13 cellular contexts compared by ENCODE assay signal in the genomic region with DNA sequence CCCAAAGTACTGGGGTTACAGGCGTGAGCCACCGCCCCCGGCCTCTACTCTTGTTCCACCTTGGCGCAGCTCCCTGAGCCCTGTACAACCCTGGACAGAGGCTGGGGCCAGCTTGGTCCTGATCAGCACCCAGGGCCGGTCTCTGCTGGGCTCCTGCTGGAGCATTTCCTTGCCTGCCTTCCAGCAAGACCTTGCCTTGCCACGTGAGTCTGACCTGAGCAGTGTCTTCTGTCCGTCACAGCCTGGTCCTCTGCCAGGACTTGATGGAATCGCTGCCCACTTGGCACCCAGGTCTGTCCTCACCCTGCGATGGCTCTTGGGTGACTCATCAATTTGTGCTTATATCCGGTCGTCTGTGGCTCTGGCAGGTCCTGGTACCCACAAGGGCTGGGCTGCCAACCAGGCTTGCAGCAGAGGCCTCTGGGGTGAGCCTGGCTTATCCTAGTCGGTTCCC. TPM values are rescaled to one million over a fixed set of nuclear protein-coding genes. Genes with fewer than 3 reads are reported as not detected.
A peak's percentile ranks its signal among the peaks of the same experiment; 100 is the strongest.
DNase-seq lines count a peak whose midpoint lies in the region; ATAC-seq and TF ChIP-seq lines count a peak whose summit lies in the region.
"Had no signal": no experiment of that assay in that cellular context is flagged by ENCODE, and none has a peak within 500 bp of the region (broad histone marks: within the 10 kb centered on the region; RNA-seq: fewer than 3 reads in every experiment).

No MANE protein-coding gene starts in this region.

- DNase-seq in BE2C = peak; percentile 77
- DNase-seq in MG63 = peak; percentile 97
- peak; percentile 19 for DNase-seq in astrocyte of the spinal cord (ENCODE audit: low read depth, low spot score)
- peak; percentile 52 to 68 (median 58) for DNase-seq in right lobe of liver
- no peak for DNase-seq in putamen (ENCODE audit: low spot score)
- DNase-seq in G401 (ENCODE audit: low spot score) = no peak
- DNase-seq in NCI-H748 treated with DMSO at 0.1 percent for 48 hours (lab: John Stamatoyannopoulos, UW) = no peak
- no peak for DNase-seq in pons (ENCODE audit: low spot score)
- DNase-seq: activated CD4-positive, alpha-beta T cell treated with anti-CD3 and anti-CD28 coated beads for 1 hour; DMS 273 treated with DMSO at 0.1 percent for 48 hours; NCI-H2107; stimulated activated CD8-positive, alpha-beta memory T cell treated with anti-CD3 and anti-CD28 coated beads, Interleukin-4, amount 100 ng/mL, for 48 hours; upper lobe of right lung had no signal

- H3K36me3 ChIP-seq in BE2C (no peaks in the 10 kb centered on the region), MG63 (no peaks in the 10 kb centered on the region), right lobe of liver (no peaks in the 10 kb centered on the region)
- H3K36me3 ChIP-seq: upper lobe of right lung had no signal

- H3K4me1 ChIP-seq in BE2C (peaks cover 23% of the 10 kb centered on the region), right lobe of liver (no peaks in the 10 kb centered on the region)

- 50% methylated on average over 2 of the region's 12 CpGs for WGBS in right lobe of liver (ENCODE audit: insufficient coverage, low coverage, low lambda C conversion rate, missing lambda C conversion rate)

- no peak overlapping the region for H3K27ac ChIP-seq in right lobe of liver
- H3K27ac ChIP-seq: upper lobe of right lung had no signal

- in situ Hi-C loops in astrocyte of the spinal cord (cut with HindIII; ENCODE audit: low sequenced_read_pairs) = no loop called here
- in situ Hi-C loops in G401 (cut with HindIII; ENCODE audit: low sequenced_read_pairs) = no loop called here

- no peak overlapping the region for H3K4me3 ChIP-seq in BE2C (ENCODE audit: low read depth, low read length)
- no peak overlapping the region for H3K4me3 ChIP-seq in MG63
- H3K4me3 ChIP-seq in astrocyte of the spinal cord (ENCODE audit: low read depth, low read length) = no peak overlapping the region
- no peak overlapping the region for H3K4me3 ChIP-seq in right lobe of liver
- H3K4me3 ChIP-seq: upper lobe of right lung had no signal

- H3K9me3 ChIP-seq in BE2C (no peaks in the 10 kb centered on the region), MG63 (no peaks in the 10 kb centered on the region), right lobe of liver (no peaks in the 10 kb centered on the region)
- H3K9me3 ChIP-seq: upper lobe of right lung had no signal

- peak; percentile 50 to 78 (median 64) for ATAC-seq in right lobe of liver
- ATAC-seq: upper lobe of right lung had no signal

- TF ChIP-seq POLR2A in right lobe of liver (IDR thresholded peaks at IDR 0.05) = no peak

- intact Hi-C loops in right lobe of liver (cut with DNase I) = no loop called here

- H3K27me3 ChIP-seq in BE2C (no peaks in the 10 kb centered on the region), MG63 (no peaks in the 10 kb centered on the region), right lobe of liver (no peaks in the 10 kb centered on the region)
- H3K27me3 ChIP-seq: upper lobe of right lung had no signal

- no peak for TF ChIP-seq CTCF in BE2C (IDR thresholded peaks at IDR 0.05; ENCODE audit: low read depth, low read length)
- no peak for TF ChIP-seq CTCF in astrocyte of the spinal cord (IDR thresholded peaks at IDR 0.05; ENCODE audit: low read depth, low read length)
- TF ChIP-seq CTCF in right lobe of liver (IDR thresholded peaks at IDR 0.05) = no peak

RNA-seq across cellular contexts. Expression of gene SULF2, which starts 10.0 kb away (rescaled TPM):
- polyA plus RNA-seq in BE2C (2012; ENCODE audit: insufficient read depth, insufficient read length, low read depth) = 95.1 TPM
- total RNA-seq in MG63 (2014; rRNA removed; shearing (Covaris generic); ENCODE audit: low replicate concordance) = 0.20 and 2.0 TPM in 2 replicates
- 10 to 100 TPM in 5 of 6 experiments, 1 to 10 TPM in 1; 6.1 to 92.0 (median 48.3) TPM for total RNA-seq in right lobe of liver
- 27.9 and 44.8 TPM in 2 replicates for total RNA-seq in G401 (2014; rRNA removed; shearing (Covaris generic))

Comparison
In these comparisons a context has a peak if more than half of its experiments do, and no peak if none do; other contexts are left out.
1. DNase-seq: peak in BE2C (single experiment), MG63 (single experiment), astrocyte of the spinal cord (single experiment) and right lobe of liver (3 of 3); none in putamen (single experiment), G401 (single experiment), NCI-H748 treated with DMSO at 0.1 percent for 48 hours (single experiment) and pons (single experiment).